ENCODE assay signal across 17 cellular contexts in genomic region chr1:246304468-246305259, GRCh38.
"Had no signal": no experiment of that assay in that cellular context is flagged by ENCODE, and none has a peak within 500 bp of the region (broad histone marks: within the 10 kb centered on the region; RNA-seq: fewer than 3 reads in every experiment).

No MANE protein-coding gene starts in this region.

- ATAC-seq: foreskin keratinocyte, left cardiac atrium, lower lobe of right lung had no signal

- H3K27ac Mint-ChIP-seq: memory B cell, nephron progenitor cell had no signal

- H3K4me3 ChIP-seq: colonic mucosa, left ventricle myocardium inferior, lower lobe of right lung, ovary, right atrium auricular region, sigmoid colon, skin epidermis had no signal

- H3K27ac ChIP-seq: colonic mucosa, foreskin keratinocyte, left ventricle myocardium inferior, lower lobe of right lung, ovary, right atrium auricular region, sigmoid colon, skin epidermis had no signal

- DNase-seq: colonic mucosa; dermis blood vessel endothelial cell; foreskin keratinocyte; kidney; left cardiac atrium; left ventricle myocardium inferior; lower lobe of right lung; midbrain; nephron progenitor cell; ovary; sigmoid colon; stimulated activated CD4-positive, alpha-beta T cell treated with anti-CD3 and anti-CD28 coated beads, Interleukin-2, amount 100 ng/mL, for 48 hours; stimulated activated naive CD4-positive, alpha-beta T cell treated with Interleukin-2 at 50 U/mL for 16 hours; trophoblast cell had no signal

- H3K4me3 Mint-ChIP-seq: memory B cell, nephron progenitor cell had no signal

- H3K36me3 ChIP-seq: colonic mucosa, left ventricle myocardium inferior, lower lobe of right lung, ovary, right atrium auricular region, sigmoid colon had no signal

- H3K27me3 ChIP-seq: colonic mucosa, foreskin keratinocyte, ovary, right atrium auricular region, sigmoid colon had no signal

- H3K27me3 Mint-ChIP-seq: memory B cell had no signal

- H3K9me3 Mint-ChIP-seq: memory B cell, nephron progenitor cell had no signal

- H3K9me3 ChIP-seq: colonic mucosa, left ventricle myocardium inferior, lower lobe of right lung, ovary, right atrium auricular region, sigmoid colon had no signal

- H3K4me1 ChIP-seq: colonic mucosa, right atrium auricular region, sigmoid colon had no signal

- H3K4me1 Mint-ChIP-seq: memory B cell, nephron progenitor cell had no signal
